ENCODE assay signal across 10 cellular contexts in genomic region chr2:36455788-36456187, GRCh38.
DNase-seq lines count a peak whose midpoint lies in the region; ATAC-seq and TF ChIP-seq lines count a peak whose summit lies in the region.
"Had no signal": no experiment of that assay in that cellular context is flagged by ENCODE, and none has a peak within 500 bp of the region (broad histone marks: within the 10 kb centered on the region; RNA-seq: fewer than 3 reads in every experiment).

No MANE protein-coding gene starts in this region.

- H4K20me1 ChIP-seq in neural progenitor cell (ENCODE audit: low read depth): no peaks in the 10 kb centered on the region

- H3F3A ChIP-seq in neural progenitor cell (ENCODE audit: low read depth): peaks cover 4% of the 10 kb centered on the region

- no peaks in the 10 kb centered on the region for H3K4me1 Mint-ChIP-seq in neural progenitor cell
- no peaks in the 10 kb centered on the region for H3K4me1 Mint-ChIP-seq in T-helper 2 cell treated with Interferon-gamma antibody and Interleukin-4, amounts not matched to agents 5 μg/mL and 100 μg/mL, for 36 hours (ENCODE audit: low read depth)

- no peak overlapping the region for H3K27ac Mint-ChIP-seq in neural progenitor cell
- H3K27ac Mint-ChIP-seq in T-helper 2 cell treated with Interferon-gamma antibody and Interleukin-4, amounts not matched to agents 5 μg/mL and 100 μg/mL, for 36 hours: no peak overlapping the region

- no peaks in the 10 kb centered on the region for H3K9me3 Mint-ChIP-seq in neural progenitor cell
- no peaks in the 10 kb centered on the region for H3K9me3 Mint-ChIP-seq in T-helper 2 cell treated with Interferon-gamma antibody and Interleukin-4, amounts not matched to agents 5 μg/mL and 100 μg/mL, for 36 hours

- H3K9ac ChIP-seq in neural progenitor cell: no peak overlapping the region

- no peaks in the 10 kb centered on the region for H3K27me3 Mint-ChIP-seq in neural progenitor cell (ENCODE audit: insufficient read depth, low read depth)
- no peaks in the 10 kb centered on the region for H3K27me3 Mint-ChIP-seq in T-helper 2 cell treated with Interferon-gamma antibody and Interleukin-4, amounts not matched to agents 5 μg/mL and 100 μg/mL, for 36 hours (ENCODE audit: low read depth)

- H3K4me3 Mint-ChIP-seq in neural progenitor cell: no peak overlapping the region
- no peak overlapping the region for H3K4me3 Mint-ChIP-seq in T-helper 2 cell treated with Interferon-gamma antibody and Interleukin-4, amounts not matched to agents 5 μg/mL and 100 μg/mL, for 36 hours

- H3K36me3 Mint-ChIP-seq in neural progenitor cell: peaks cover 14% of the 10 kb centered on the region
- no peaks in the 10 kb centered on the region for H3K36me3 Mint-ChIP-seq in T-helper 2 cell treated with Interferon-gamma antibody and Interleukin-4, amounts not matched to agents 5 μg/mL and 100 μg/mL, for 36 hours (ENCODE audit: low read depth)

- H2AFZ ChIP-seq in ACC112 (ENCODE audit: low read length, unreplicated experiment): no peak overlapping the region
- H2AFZ ChIP-seq in neural progenitor cell (replicated peaks): no peak overlapping the region

- H3K9me3 ChIP-seq in neural progenitor cell (ENCODE audit: low read depth): no peaks in the 10 kb centered on the region

- H3K36me3 ChIP-seq in ACC112 (ENCODE audit: insufficient read depth, low read length) (peaks cover 20% of the 10 kb centered on the region), neural progenitor cell (no peaks in the 10 kb centered on the region)

- peak; percentile 50 for ATAC-seq in SK-N-SH treated with all-trans-retinoic acid at 6 μM for 48 hours

- peaks cover 82% of the 10 kb centered on the region for H3K4me1 ChIP-seq in ACC112 (ENCODE audit: control insufficient read depth, insufficient read depth, low read length, unreplicated experiment)
- H3K4me1 ChIP-seq in neural progenitor cell: peaks cover 17% of the 10 kb centered on the region

- H3K4me2 ChIP-seq in neural progenitor cell: peak overlapping the region; percentile 42

- H3K27ac ChIP-seq in ACC112 (ENCODE audit: low read depth, low read length) (peak overlapping the region; percentile 98), neural progenitor cell (no peak overlapping the region)

- TF ChIP-seq CTCF in fibroblast of pulmonary artery (IDR thresholded peaks at IDR 0.05; ENCODE audit: low read length, missing control alignments) (no peak), neural progenitor cell (IDR thresholded peaks at IDR 0.05) (no peak)

- H3K27me3 ChIP-seq in ACC112 (ENCODE audit: insufficient read depth, low read length) (no peaks in the 10 kb centered on the region), neural progenitor cell (no peaks in the 10 kb centered on the region)

- DNase-seq in fibroblast of pulmonary artery (ENCODE audit: low read depth) (peak; percentile 46), neural progenitor cell (ENCODE audit: low spot score) (peak; percentile 58), NCI-H2081 treated with DMSO at 0.1 percent for 48 hours (lab: John Stamatoyannopoulos, UW) (no peak), T-helper 2 cell (no peak), NCI-H345 treated with DMSO at 0.1 percent for 48 hours (lab: John Stamatoyannopoulos, UW; ENCODE audit: unreplicated experiment) (no peak)
- no peak for DNase-seq in T-helper 2 cell treated with Interferon-gamma antibody and Interleukin-4, amounts not matched to agents 5 μg/mL and 100 μg/mL, for 36 hours (ENCODE audit: low spot score)
- DNase-seq: MM.1S; stimulated activated CD4-positive, alpha-beta T cell treated with anti-CD3 and anti-CD28 coated beads, Interleukin-4, amount 100 ng/mL, for 1 hour had no signal

- H3K4me3 ChIP-seq in ACC112 (ENCODE audit: low read depth, low read length): 0 out of 2 replicates have a peak overlapping the region, but pooled peaks have one; percentile 10
- no peak overlapping the region for H3K4me3 ChIP-seq in fibroblast of pulmonary artery (replicated peaks; ENCODE audit: low read depth, low read length)
- H3K4me3 ChIP-seq in neural progenitor cell: no peak overlapping the region

- peaks cover 67% of the 10 kb centered on the region for H3K79me2 ChIP-seq in ACC112 (ENCODE audit: control insufficient read depth, insufficient read depth, low read length, unreplicated experiment)
- H3K79me2 ChIP-seq in neural progenitor cell (ENCODE audit: low read depth): no peaks in the 10 kb centered on the region

TF ChIP-seq in SK-N-SH treated with all-trans-retinoic acid at 6 μM for 48 hours, 23 proteins besides CTCF, POLR2A, EP300 and RAD21:
- 0 out of 2 replicates have a peak, but pooled peaks have one; percentile 50 for TF ChIP-seq ZFP3 (CRISPR knock-in tag; IDR thresholded peaks at IDR 0.05)
- TF ChIP-seq CSDC2 (CRISPR knock-in tag; IDR thresholded peaks at IDR 0.05): peak; percentile 26; the same call in 1 of the 2 replicates
- TF ChIP-seq CSRNP3 (CRISPR knock-in tag; IDR thresholded peaks at IDR 0.05): no peak
- no peak for TF ChIP-seq RARB (CRISPR knock-in tag; IDR thresholded peaks at IDR 0.05)
- TF ChIP-seq ZNF8 (CRISPR knock-in tag; IDR thresholded peaks at IDR 0.05): no peak
- TF ChIP-seq BACH2 (CRISPR knock-in tag; IDR thresholded peaks at IDR 0.05; ENCODE audit: borderline replicate concordance): no peak
- TF ChIP-seq PPARA (CRISPR knock-in tag; IDR thresholded peaks at IDR 0.05; ENCODE audit: borderline replicate concordance): no peak
- 0 out of 2 replicates have a peak, but pooled peaks have one; percentile 51 for TF ChIP-seq POU6F1 (CRISPR knock-in tag; IDR thresholded peaks at IDR 0.05; ENCODE audit: borderline replicate concordance, low read depth)
- no peak for TF ChIP-seq ESRRG (CRISPR knock-in tag; IDR thresholded peaks at IDR 0.05)

Comparison
In these comparisons a context has a peak if more than half of its experiments do, and no peak if none do; other contexts are left out.
1. DNase-seq: peak in fibroblast of pulmonary artery (single experiment) and neural progenitor cell (single experiment); none in NCI-H2081 treated with DMSO at 0.1 percent for 48 hours (single experiment), T-helper 2 cell (0 of 5), T-helper 2 cell treated with Interferon-gamma antibody and Interleukin-4, amounts not matched to agents 5 μg/mL and 100 μg/mL, for 36 hours (single experiment) and NCI-H345 treated with DMSO at 0.1 percent for 48 hours (single experiment).